ENCODE assay signal across 17 cellular contexts in the genomic region with DNA sequence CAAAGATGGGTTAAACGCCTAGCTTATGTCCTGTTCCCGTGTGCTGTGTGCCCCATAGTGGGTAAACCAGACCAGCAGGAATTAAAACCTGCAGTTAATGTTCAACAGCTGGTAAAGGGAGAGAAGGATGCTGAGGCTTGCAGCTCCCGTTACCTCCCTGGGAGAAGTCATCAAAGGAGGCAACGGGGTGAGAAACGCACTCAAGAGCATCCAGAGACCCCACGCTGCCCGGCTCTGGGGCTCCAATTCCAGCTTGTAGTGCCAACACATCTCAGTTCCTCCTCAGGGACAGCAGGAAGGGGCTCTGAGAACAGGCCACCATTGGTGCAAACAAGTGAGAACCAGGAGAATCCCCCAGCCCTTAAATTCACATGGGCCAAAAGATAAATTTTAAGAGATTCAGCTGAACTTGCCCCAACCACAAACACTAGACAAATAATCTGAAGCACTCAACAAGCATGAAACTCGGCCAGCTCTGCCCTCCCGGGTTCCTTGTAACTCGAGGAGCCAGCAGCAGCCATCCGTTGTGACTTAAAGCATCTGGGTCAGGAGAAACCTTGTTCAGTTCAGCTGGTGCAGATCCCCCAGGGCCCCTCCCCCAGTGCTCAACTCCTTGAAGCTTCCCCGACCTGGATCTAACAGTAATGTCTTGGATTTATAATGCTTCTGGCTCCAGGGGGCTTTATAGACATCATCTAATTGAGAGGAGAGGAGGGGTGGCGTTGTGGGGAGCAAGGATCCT. TPM values are rescaled to one million over a fixed set of nuclear protein-coding genes. Genes with fewer than 3 reads are reported as not detected.
"Had no signal": no experiment of that assay in that cellular context is flagged by ENCODE, and none has a peak within 500 bp of the region (broad histone marks: within the 10 kb centered on the region; RNA-seq: fewer than 3 reads in every experiment).

No MANE protein-coding gene starts in this region.

- H3K4me3 ChIP-seq: heart left ventricle, left lung, lung, thoracic aorta, upper lobe of left lung had no signal

- H3K36me3 Mint-ChIP-seq: activated CD8-positive, alpha-beta memory T cell treated with anti-CD3 and anti-CD28 coated beads, Interleukin-2, amount 10 ng/mL, durations not matched to agents 7 days and 5 days; activated naive CD4-positive, alpha-beta T cell treated with anti-CD3 and anti-CD28 coated beads, Interleukin-2, amount 10 ng/mL, durations not matched to agents 7 days and 5 days; mesothelial cell of epicardium; natural killer cell had no signal

- H3K9me3 ChIP-seq: heart left ventricle, left lung, thoracic aorta, upper lobe of left lung had no signal

- H3K27me3 ChIP-seq: upper lobe of left lung had no signal

- H3K27ac ChIP-seq: heart left ventricle, left lung, thoracic aorta, upper lobe of left lung had no signal

- DNase-seq: activated CD4-positive, alpha-beta memory T cell treated with anti-CD3 and anti-CD28 coated beads, Interleukin-2, amount 10 ng/mL, durations not matched to agents 7 days and 5 days; activated CD4-positive, alpha-beta T cell treated with anti-CD3 and anti-CD28 coated beads for 48 hours; activated CD8-positive, alpha-beta memory T cell treated with anti-CD3 and anti-CD28 coated beads, Interleukin-2, amount 10 ng/mL, durations not matched to agents 7 days and 5 days; activated effector memory CD4-positive, alpha-beta T cell treated with anti-CD3 and anti-CD28 coated beads, Interleukin-2, amount 50 U/mL, for 16 hours; activated naive CD4-positive, alpha-beta T cell treated with anti-CD3 and anti-CD28 coated beads, Interleukin-2, amount 10 ng/mL, durations not matched to agents 7 days and 5 days; activated T-cell treated with anti-CD3 and anti-CD28 coated beads for 4 hours; heart left ventricle; islet precursor cell; left lung; natural killer cell; stimulated activated CD4-positive, alpha-beta T cell treated with anti-CD3 and anti-CD28 coated beads, Interleukin-4, amount 100 ng/mL, for 24 hours; stimulated activated naive CD4-positive, alpha-beta T cell treated with Interleukin-2 at 50 U/mL for 16 hours; upper lobe of left lung had no signal

- H3K4me1 Mint-ChIP-seq: activated CD8-positive, alpha-beta memory T cell treated with anti-CD3 and anti-CD28 coated beads, Interleukin-2, amount 10 ng/mL, durations not matched to agents 7 days and 5 days; natural killer cell had no signal

- H3K27ac Mint-ChIP-seq: activated CD4-positive, alpha-beta memory T cell treated with anti-CD3 and anti-CD28 coated beads, Interleukin-2, amount 10 ng/mL, durations not matched to agents 7 days and 5 days; activated CD8-positive, alpha-beta memory T cell treated with anti-CD3 and anti-CD28 coated beads, Interleukin-2, amount 10 ng/mL, durations not matched to agents 7 days and 5 days; activated naive CD4-positive, alpha-beta T cell treated with anti-CD3 and anti-CD28 coated beads, Interleukin-2, amount 10 ng/mL, durations not matched to agents 7 days and 5 days; mesothelial cell of epicardium; natural killer cell had no signal

- H3K36me3 ChIP-seq: heart left ventricle, left lung, thoracic aorta, upper lobe of left lung had no signal

- H3K4me3 Mint-ChIP-seq: activated CD4-positive, alpha-beta memory T cell treated with anti-CD3 and anti-CD28 coated beads, Interleukin-2, amount 10 ng/mL, durations not matched to agents 7 days and 5 days; activated CD8-positive, alpha-beta memory T cell treated with anti-CD3 and anti-CD28 coated beads, Interleukin-2, amount 10 ng/mL, durations not matched to agents 7 days and 5 days; activated naive CD4-positive, alpha-beta T cell treated with anti-CD3 and anti-CD28 coated beads, Interleukin-2, amount 10 ng/mL, durations not matched to agents 7 days and 5 days; mesothelial cell of epicardium; natural killer cell had no signal

- H3K4me1 ChIP-seq: left lung, upper lobe of left lung had no signal

- H3K9me3 Mint-ChIP-seq: activated CD4-positive, alpha-beta memory T cell treated with anti-CD3 and anti-CD28 coated beads, Interleukin-2, amount 10 ng/mL, durations not matched to agents 7 days and 5 days; activated naive CD4-positive, alpha-beta T cell treated with anti-CD3 and anti-CD28 coated beads, Interleukin-2, amount 10 ng/mL, durations not matched to agents 7 days and 5 days; mesothelial cell of epicardium; natural killer cell had no signal

RNA-seq across cellular contexts. Expression of a gene that starts 29.4 kb away (rescaled TPM):
- total RNA-seq: fibroblast of villous mesenchyme had no signal
